In genomic region chr1:182677393-182678098, GRCh38 we compare ENCODE assay signal across 13 cellular contexts. TPM values are rescaled to one million over a fixed set of nuclear protein-coding genes. Genes with fewer than 3 reads are reported as not detected.
DNase-seq lines count a peak whose midpoint lies in the region; ATAC-seq, FAIRE-seq and TF ChIP-seq lines count a peak whose summit lies in the region.
"Had no signal": no experiment of that assay in that cellular context is flagged by ENCODE, and none has a peak within 500 bp of the region (broad histone marks: within the 10 kb centered on the region; RNA-seq: fewer than 3 reads in every experiment).

No MANE protein-coding gene starts in this region.

- peak; percentile 78 to 79; a peak in 3 of 4 replicates for TF ChIP-seq EP300 in GM12878 (IDR thresholded peaks at IDR 0.05; ENCODE audit: borderline replicate concordance in 1 of 2, control insufficient read depth in 1 of 2, low read depth in 2 of 2, low read length in 2 of 2)

- peaks cover 34% of the 10 kb centered on the region for H3K4me1 Mint-ChIP-seq in endodermal cell
- H3K4me1 Mint-ChIP-seq: activated naive CD4-positive, alpha-beta T cell treated with anti-CD3 and anti-CD28 coated beads, Interleukin-2, amount 10 ng/mL, durations not matched to agents 7 days and 5 days had no signal

- CTCF ChIA-PET in GM12878 (lab: Yijun Ruan, JAX): interaction anchor here (1.0 to 9.2 kb wide), 15 partner anchors 10 to 106 kb away, joined by 3 to 121 read pairs (median 8); partner anchors contain the start of gene RGS16

- H3K79me2 ChIP-seq in GM12878 (ENCODE audit: control insufficient read depth, insufficient read depth, low read length): no peaks in the 10 kb centered on the region

- no TSS peak for BruUV-seq in GM12878 (replicated peaks; lab: Mats Ljungman, UMichigan)

- SMC1A ChIA-PET in GM12878 (lab: Charles Lee; ENCODE audit: uncharacterized antibody, unreplicated experiment): interaction anchor here (0.8 to 8.2 kb wide), 27 partner anchors 13 to 249 kb away, joined by 3 to 106 read pairs (median 12); partner anchors contain the start of gene RGS16

- no peak overlapping the region for H2AFZ ChIP-seq in GM12878 (ENCODE audit: control insufficient read depth, low read depth, low read length)

- peak; percentile 61 for DNase-seq in GM12878 (ENCODE audit: low read depth, low spot score)
- DNase-seq in endodermal cell: no peak
- DNase-seq in DMS 273 treated with DMSO at 0.1 percent for 48 hours (lab: John Stamatoyannopoulos, UW): no peak
- no peak for DNase-seq in central memory CD4-positive, alpha-beta T cell
- no peak for DNase-seq in CD1c-positive myeloid dendritic cell (ENCODE audit: extremely low spot score)
- DNase-seq: activated naive CD4-positive, alpha-beta T cell treated with anti-CD3 and anti-CD28 coated beads, Interleukin-2, amount 10 ng/mL, durations not matched to agents 7 days and 5 days; nephron progenitor cell; testis had no signal

- intact Hi-C loops in GM12878 (cut with micrococcal nuclease; ENCODE audit: unreplicated experiment): loop anchor here (1.0 to 5.0 kb wide), 4 partner anchors 45 to 105 kb away; partner anchors contain the start of gene RGS16

- TF ChIP-seq CTCF in GM12878 (IDR thresholded peaks at IDR 0.05 in 2 of 3, conservative IDR thresholded peaks at IDR 0.05 in 1 of 3; ENCODE audit: control insufficient read depth in 2 of 3, extremely low read depth in 1 of 3, insufficient read depth in 1 of 3, low read depth in 3 of 3, low read length in 3 of 3) (no peak), endodermal cell (conservative IDR thresholded peaks at IDR 0.05) (no peak)

- H3K27me3 ChIP-seq in GM12878 (replicated peaks in 1 of 2; ENCODE audit: control insufficient read depth in 2 of 2, insufficient read depth in 2 of 2, low read length in 1 of 2) (no peaks in the 10 kb centered on the region), endodermal cell (ENCODE audit: control insufficient read depth, insufficient read depth, low read length, poor library complexity, severe bottlenecking) (peaks cover 9% of the 10 kb centered on the region)
- H3K27me3 ChIP-seq: testis had no signal

- H3K9me3 ChIP-seq in GM12878 (replicated peaks; ENCODE audit: control insufficient read depth, insufficient read depth, low read length) (no peaks in the 10 kb centered on the region), endodermal cell (ENCODE audit: control insufficient read depth, low read length) (no peaks in the 10 kb centered on the region)
- H3K9me3 ChIP-seq: testis had no signal

- peak overlapping the region; percentile 59 for H3K4me2 ChIP-seq in GM12878 (ENCODE audit: control insufficient read depth, insufficient read depth)

- in situ Hi-C loops in GM12878 (cut with MboI): no loop called here

- H3K36me3 ChIP-seq in GM12878 (ENCODE audit: control insufficient read depth in 2 of 2, insufficient read depth in 2 of 2, low read length in 1 of 2): no peaks in the 10 kb centered on the region
- no peaks in the 10 kb centered on the region for H3K36me3 ChIP-seq in endodermal cell (ENCODE audit: control insufficient read depth, insufficient read depth, low read length)

- H3K27ac Mint-ChIP-seq in endodermal cell: no peak overlapping the region
- H3K27ac Mint-ChIP-seq: activated naive CD4-positive, alpha-beta T cell treated with anti-CD3 and anti-CD28 coated beads, Interleukin-2, amount 10 ng/mL, durations not matched to agents 7 days and 5 days; nephron progenitor cell; WTC11 had no signal

- no peak overlapping the region for H3K4me3 ChIP-seq in GM12878
- H3K4me3 ChIP-seq in endodermal cell (ENCODE audit: low read length): no peak overlapping the region
- H3K4me3 ChIP-seq: testis had no signal

- ATAC-seq in GM18907 (IDR thresholded peaks at IDR 0.05; ENCODE audit: unreplicated experiment): peak; percentile 93
- peak; percentile 95 for ATAC-seq in GM21619 (IDR thresholded peaks at IDR 0.05; ENCODE audit: unreplicated experiment)
- peak; percentile 87 for ATAC-seq in HG03280 (IDR thresholded peaks at IDR 0.05; ENCODE audit: unreplicated experiment)
- peak; percentile 93 for ATAC-seq in GM12878
- ATAC-seq: WTC11 had no signal

- no peak for TF ChIP-seq POLR2A in GM12878 (IDR thresholded peaks at IDR 0.05; ENCODE audit: low read depth, low read length)

- no peaks in the 10 kb centered on the region for H3K9me3 Mint-ChIP-seq in endodermal cell
- H3K9me3 Mint-ChIP-seq: activated naive CD4-positive, alpha-beta T cell treated with anti-CD3 and anti-CD28 coated beads, Interleukin-2, amount 10 ng/mL, durations not matched to agents 7 days and 5 days; nephron progenitor cell; WTC11 had no signal

- no peak overlapping the region for H3K4me3 Mint-ChIP-seq in endodermal cell
- H3K4me3 Mint-ChIP-seq: activated naive CD4-positive, alpha-beta T cell treated with anti-CD3 and anti-CD28 coated beads, Interleukin-2, amount 10 ng/mL, durations not matched to agents 7 days and 5 days; nephron progenitor cell; WTC11 had no signal

- H3K27ac ChIP-seq in GM12878 (ENCODE audit: control insufficient read depth, insufficient read depth) (no peak overlapping the region), endodermal cell (ENCODE audit: low read depth, low read length) (no peak overlapping the region)
- H3K27ac ChIP-seq: testis had no signal

- H3K36me3 Mint-ChIP-seq in endodermal cell (ENCODE audit: low read depth): no peaks in the 10 kb centered on the region
- H3K36me3 Mint-ChIP-seq: activated naive CD4-positive, alpha-beta T cell treated with anti-CD3 and anti-CD28 coated beads, Interleukin-2, amount 10 ng/mL, durations not matched to agents 7 days and 5 days; WTC11 had no signal

- FAIRE-seq in GM12878 (lab: Jason Lieb, UNC): peak; percentile 73

- H4K20me1 ChIP-seq in GM12878 (ENCODE audit: control insufficient read depth, insufficient read depth): no peaks in the 10 kb centered on the region

- peaks cover 36% of the 10 kb centered on the region; the same call in 1 of the 2 replicates for H3K4me1 ChIP-seq in GM12878 (ENCODE audit: control insufficient read depth, insufficient read depth, low read length)
- peaks cover 3% of the 10 kb centered on the region for H3K4me1 ChIP-seq in endodermal cell (ENCODE audit: control insufficient read depth, insufficient read depth, low read length)

- H3K27me3 Mint-ChIP-seq in endodermal cell (ENCODE audit: insufficient read depth): peaks cover 8% of the 10 kb centered on the region

- no peak overlapping the region for H3K9ac ChIP-seq in GM12878 (ENCODE audit: control insufficient read depth, insufficient read depth, low read length)
- H3K9ac ChIP-seq in endodermal cell (ENCODE audit: extremely low read depth, low read length, poor library complexity, severe bottlenecking): no peak overlapping the region

- POLR2A ChIA-PET in GM12878 (lab: Charles Lee): interaction anchor here (0.9 to 3.8 kb wide), 12 partner anchors 11 to 74 kb away, joined by 3 to 22 read pairs (median 5); no protein-coding TSS in a partner anchor

- no peak for TF ChIP-seq RAD21 in GM12878 (IDR thresholded peaks at IDR 0.05; ENCODE audit: insufficient read depth, low read depth, low read length)

- 5% methylated on average over 5 of the region's 5 CpGs for whole genome bisulfite sequencing in GM12878 (ENCODE audit: insufficient coverage, insufficient replicate concordance, low lambda C conversion rate, missing lambda C conversion rate)
- WGBS in endodermal cell (ENCODE audit: insufficient coverage in 1 of 2, insufficient read length in 1 of 2), 2 experiments: 86 to 95% methylated on average over 2 to 5 of the region's 5 CpGs

- RAD21 ChIA-PET in GM12878 (lab: Charles Lee; ENCODE audit: unreplicated experiment): interaction anchor here (0.9 to 6.3 kb wide), 22 partner anchors 11 to 111 kb away, joined by 3 to 65 read pairs (median 8); partner anchors contain the start of gene RGS16

RNA-seq across cellular contexts. Expression of gene RGS8, which starts 6.8 kb away (rescaled TPM):
- total RNA-seq in GM12878 (2013; cell fraction: nucleolus; rRNA removed): 0.21 and 0.51 TPM in 2 replicates
- total RNA-seq in GM12878 (2014; rRNA removed): 0.16 and 0.62 TPM in 2 replicates
- total RNA-seq in GM12878 (2014; rRNA removed; fragmentation: Illumina TruSeq; extraction: Trizol): 0.36 and 0.41 TPM in 2 replicates
- total RNA-seq in GM12878 (2021): 0.31 and 0.35 TPM in 2 replicates
- not detected for polyA plus RNA-seq in GM12878 (2011; ENCODE audit: low read depth)
- polyA plus RNA-seq in GM12878 (2011; rRNA removed): 0.40 and 0.43 TPM in 2 replicates
- 0.25 and 0.54 TPM in 2 replicates for polyA plus RNA-seq in GM12878 (2011; cell fraction: cytosol; rRNA removed)
- 0.21 and 0.42 TPM in 2 replicates for polyA plus RNA-seq in GM12878 (2011; cell fraction: nucleus; rRNA removed)
- 0.03 and 0.10 TPM in 2 replicates for polyA plus RNA-seq in GM12878 (2012)
- polyA plus RNA-seq in GM12878 (2014; fragmentation: Illumina TruSeq; extraction: Trizol): 0.14 and 0.56 TPM in 2 replicates
- polyA plus RNA-seq in GM12878 (2014; fragmentation: Nextera tagmentation; extraction: Ambion mirVana): under 1 TPM; 0.07 to 0.18 TPM
- 0.22 and 0.52 TPM in 2 replicates for polyA plus RNA-seq in GM12878 (2014; rRNA removed)
- polyA plus RNA-seq in GM12878 (2016; fragmentation: Nextera tagmentation; extraction: Ambion mirVana): under 1 TPM; 0.03 to 0.43 TPM
- 0.26 and 1.5 TPM in 2 replicates for polyA minus RNA-seq in GM12878 (2011; rRNA and poly(A)+ RNA removed)
- 0.52 TPM in 1 of 2 replicates, not detected in the other for polyA minus RNA-seq in GM12878 (2011; cell fraction: cytosol; rRNA and poly(A)+ RNA removed)
- polyA minus RNA-seq in GM12878 (2011; cell fraction: nucleus; rRNA and poly(A)+ RNA removed): 0.38 and 0.48 TPM in 2 replicates
- 10 to 100 TPM in 1 of 2 donors, 1 to 10 TPM in 1; 5.6 to 25.0 TPM for total RNA-seq in endodermal cell
- 7.7 TPM for polyA plus RNA-seq in endodermal cell (2013, experiment 1 of 2)
- polyA plus RNA-seq in endodermal cell (2013, experiment 2 of 2): 8.9 TPM
- total RNA-seq: G401 had no signal

Comparison
In these comparisons a context has a peak if more than half of its experiments do, and no peak if none do; other contexts are left out.
1. RNA of gene RGS8, which starts 6.8 kb away (total RNA-seq): 5.6 to 25.0 TPM in endodermal cell; 0.16 to 0.62 TPM in GM12878; every median in the first group is over 4 times any median in the second.
2. Peak in every context shown above with its lines, with median percentiles within 50 percentile points of each other: ATAC-seq.